In the genomic region with DNA sequence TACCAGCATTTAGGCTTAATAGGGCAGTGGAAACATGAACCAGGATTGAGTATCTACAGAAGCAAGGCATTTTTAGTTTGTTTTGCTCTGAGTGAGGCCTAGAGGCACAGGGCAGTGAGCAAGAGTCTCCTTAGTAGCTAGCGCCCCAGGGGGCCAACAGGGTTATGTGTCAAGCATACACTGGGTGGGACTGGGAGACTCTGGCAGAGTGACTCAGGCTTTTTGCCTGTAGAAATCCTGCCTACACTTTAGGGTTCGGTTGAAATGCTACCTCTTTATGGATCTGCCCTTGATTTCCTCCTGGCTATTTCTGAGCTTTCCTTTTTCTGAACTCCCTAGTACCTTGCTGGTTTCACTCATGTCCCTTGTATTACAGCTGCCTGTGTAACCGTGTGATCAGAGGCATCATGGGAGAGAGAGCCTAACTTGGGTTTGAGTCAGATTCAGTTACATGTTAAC, we compare ENCODE assay signal across 8 cellular contexts.
DNase-seq lines count a peak whose midpoint lies in the region; ATAC-seq, FAIRE-seq and TF ChIP-seq lines count a peak whose summit lies in the region.

No MANE protein-coding gene starts in this region.

- H3K27me3 Mint-ChIP-seq in astrocyte (ENCODE audit: low read depth, unreplicated experiment) = no peaks in the 10 kb centered on the region
- no peaks in the 10 kb centered on the region for H3K27me3 Mint-ChIP-seq in glutamatergic neuron (ENCODE audit: unreplicated experiment)

- peak; percentile 52 for ATAC-seq in left colon
- no peak for ATAC-seq in HG03095 (IDR thresholded peaks at IDR 0.05; ENCODE audit: unreplicated experiment)

- no peaks in the 10 kb centered on the region for H3K79me2 ChIP-seq in astrocyte (ENCODE audit: insufficient read depth, low read length)

- intact Hi-C loops in left colon (cut with DNase I, micrococcal nuclease) = loop anchor here in 1 of 2 donors (5.0 to 10.0 kb wide), 4 partner anchors 165 to 820 kb away; a partner anchor contains a TSS

- H3K27ac Mint-ChIP-seq in astrocyte (ENCODE audit: unreplicated experiment) = peak overlapping the region; percentile 8
- H3K27ac Mint-ChIP-seq in glutamatergic neuron (ENCODE audit: unreplicated experiment) = no peak overlapping the region

- H3K4me3 ChIP-seq in HFF-Myc (replicated peaks; ENCODE audit: low read depth, low read length) (no peak overlapping the region), astrocyte (ENCODE audit: insufficient read depth, low read depth, low read length) (no peak overlapping the region)

- peak; percentile 26 for FAIRE-seq in astrocyte (lab: Jason Lieb, UNC)

- peaks cover 23% of the 10 kb centered on the region for H3K4me1 ChIP-seq in astrocyte (ENCODE audit: insufficient read depth, low read length)

- H3K4me2 ChIP-seq in astrocyte (ENCODE audit: low read length) = peak overlapping the region; percentile 55

- H3K4me3 Mint-ChIP-seq in astrocyte (ENCODE audit: unreplicated experiment) (no peak overlapping the region), glutamatergic neuron (ENCODE audit: unreplicated experiment) (no peak overlapping the region)

- H3K4me1 Mint-ChIP-seq in astrocyte (ENCODE audit: low read depth, unreplicated experiment) (peaks cover 19% of the 10 kb centered on the region), glutamatergic neuron (ENCODE audit: low read depth, unreplicated experiment) (peaks cover 7% of the 10 kb centered on the region)

- peaks cover 20% of the 10 kb centered on the region for H3K36me3 ChIP-seq in astrocyte (ENCODE audit: insufficient read depth, low read length)

- H2AFZ ChIP-seq in astrocyte (ENCODE audit: low read depth, low read length) = no peak overlapping the region

- DNase-seq in AG08395 (ENCODE audit: low spot score) (peak; percentile 47), HFF-Myc (ENCODE audit: extremely low read depth, low read depth) (no peak), astrocyte (ENCODE audit: low read depth) (peak; percentile 75), left colon (no peak), GM13976 (ENCODE audit: low spot score) (no peak), KBM-7 (no peak), glutamatergic neuron (no peak)

- H3K9me3 Mint-ChIP-seq in astrocyte (ENCODE audit: unreplicated experiment) (peaks cover 3% of the 10 kb centered on the region), glutamatergic neuron (ENCODE audit: unreplicated experiment) (no peaks in the 10 kb centered on the region)

- no peaks in the 10 kb centered on the region for H3K9me3 ChIP-seq in astrocyte (ENCODE audit: insufficient read depth, low read depth, low read length)

- peak overlapping the region; percentile 79 for H3K27ac ChIP-seq in astrocyte (ENCODE audit: low read depth, low read length)

- in situ Hi-C loops in GM13976 (cut with MboI; ENCODE audit: low sequenced_read_pairs, unreplicated experiment) = loop anchor here (25.0 kb wide), 1 partner anchor 630 kb away; no protein-coding TSS in a partner anchor
- in situ Hi-C loops in KBM-7 (cut with MboI; ENCODE audit: low pct_unique_long_range_greater_than_20kb, low sequenced_read_pairs) = no loop called here

- peak overlapping the region; percentile 67 for H3K9ac ChIP-seq in astrocyte (ENCODE audit: low read length)

- H3K36me3 Mint-ChIP-seq in astrocyte (ENCODE audit: low read depth, unreplicated experiment) (no peaks in the 10 kb centered on the region), glutamatergic neuron (ENCODE audit: unreplicated experiment) (peaks cover 8% of the 10 kb centered on the region)

- no peaks in the 10 kb centered on the region for H3K27me3 ChIP-seq in astrocyte (ENCODE audit: insufficient read depth, low read length)

- H4K20me1 ChIP-seq in astrocyte (ENCODE audit: insufficient read depth, low read length) = no peaks in the 10 kb centered on the region

- TF ChIP-seq CTCF in HFF-Myc (IDR thresholded peaks at IDR 0.05; ENCODE audit: low read depth, low read length, missing control alignments) (peak; percentile 25), astrocyte (IDR thresholded peaks at IDR 0.05; ENCODE audit: insufficient read depth, low read depth, low read length) (peak; percentile 35), GM13976 (IDR thresholded peaks at IDR 0.05; ENCODE audit: borderline replicate concordance, control extremely low read depth, extremely low read depth, insufficient read depth, missing control alignments) (no peak), glutamatergic neuron (IDR thresholded peaks at IDR 0.05; ENCODE audit: partially characterized antibody, unreplicated experiment) (no peak)

Comparison
In these comparisons a context has a peak if more than half of its experiments do, and no peak if none do; other contexts are left out.
1. DNase-seq: peak in AG08395 (single experiment) and astrocyte (single experiment); none in HFF-Myc (single experiment), left colon (0 of 2), GM13976 (single experiment), KBM-7 (single experiment) and glutamatergic neuron (single experiment).
2. CTCF ChIP-seq: peak in HFF-Myc (single experiment) and astrocyte (single experiment); none in GM13976 (single experiment) and glutamatergic neuron (single experiment).